Comparison of ENCODE assay signal across 18 cellular contexts in the genomic region with DNA sequence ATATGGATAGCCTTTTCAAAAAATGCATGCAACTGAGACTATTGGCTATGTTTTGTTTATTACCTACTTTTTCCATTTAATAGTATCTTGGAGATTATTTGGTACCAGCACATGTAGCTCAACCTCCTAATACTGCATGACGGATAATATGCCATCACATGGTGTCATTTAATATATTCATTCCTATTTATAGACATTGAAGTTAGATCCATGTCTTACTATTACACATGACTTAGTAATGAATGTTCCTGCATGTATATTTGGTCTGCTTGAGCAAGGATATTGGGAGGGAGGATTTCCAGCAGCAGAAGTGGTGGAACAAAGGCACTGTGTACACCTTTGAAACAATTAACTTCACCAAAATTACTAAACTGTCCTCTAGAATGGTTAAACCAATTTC.
"Had no signal": no experiment of that assay in that cellular context is flagged by ENCODE, and none has a peak within 500 bp of the region (broad histone marks: within the 10 kb centered on the region; RNA-seq: fewer than 3 reads in every experiment).

No MANE protein-coding gene starts in this region.

- H3K9me2 ChIP-seq: SK-N-SH had no signal

- H3K36me3 ChIP-seq: MG63, Peyer's patch, SJSA1 had no signal

- DNase-seq: Kasumi-1, KG1, MG63, MV-4-11, NCI-H1436 treated with DMSO at 0.1 percent for 48 hours, NCI-H1694 treated with DMSO at 0.1 percent for 48 hours, NCI-H187 treated with DMSO at 0.1 percent for 48 hours, NCI-H446, NCI-H510A treated with DMSO at 0.1 percent for 48 hours, NCI-H524 treated with DMSO at 0.1 percent for 48 hours, NCI-H526 treated with DMSO at 0.1 percent for 48 hours, NCI-H774, Peyer's patch, Right ventricle myocardium superior, RPMI8226, SK-N-SH had no signal

- H3K27me3 ChIP-seq: MG63, Peyer's patch had no signal

- H3K27ac ChIP-seq: Peyer's patch, SJSA1 had no signal

- H3K4me3 ChIP-seq: K562, MG63, Peyer's patch, SJSA1 had no signal

- ATAC-seq: K562 had no signal

- H3K9me3 ChIP-seq: MG63, Peyer's patch, SJSA1 had no signal

- H3K4me1 ChIP-seq: Peyer's patch had no signal

- H3K4me2 ChIP-seq: SK-N-SH had no signal

- H3K9ac ChIP-seq: SK-N-SH had no signal
